8 cellular contexts compared by ENCODE assay signal in genomic region chr1:172531412-172531811, GRCh38. TPM values are rescaled to one million over a fixed set of nuclear protein-coding genes. Genes with fewer than 3 reads are reported as not detected.
DNase-seq lines count a peak whose midpoint lies in the region; ATAC-seq lines count a peak whose summit lies in the region.
"Had no signal": no experiment of that assay in that cellular context is flagged by ENCODE, and none has a peak within 500 bp of the region (broad histone marks: within the 10 kb centered on the region; RNA-seq: fewer than 3 reads in every experiment).

No MANE protein-coding gene starts in this region.

- H3K4me3 Mint-ChIP-seq in activated T-helper 1 cell treated with anti-CD3 and anti-CD28 coated beads, Interleukin-12 subunit alpha, Interleukin-12 subunit beta, Interleukin-2, Interleukin-4 antibody, amounts not matched to agents 30 ng/mL and 10 ng/mL and 1 ng/mL, durations not matched to agents 14 hours and 24 hours and 36 hours, result peak overlapping the region; percentile 98
- peak overlapping the region; percentile 97 to 99 for H3K4me3 Mint-ChIP-seq in stimulated activated naive CD8-positive, alpha-beta T cell treated with anti-CD3 and anti-CD28 coated beads, Interleukin-15, amount 100 ng/mL, for 72 hours

- peak overlapping the region; percentile 86; the same call in 1 of the 2 replicates for H3K9ac ChIP-seq in iPS-20b (ENCODE audit: low read depth, low read length)

- no peaks in the 10 kb centered on the region for H3K36me3 ChIP-seq in iPS-20b (ENCODE audit: insufficient read depth, low read depth, low read length)

- peak overlapping the region; percentile 99 for H3K4me3 ChIP-seq in iPS-20b (ENCODE audit: low read length)

- peaks cover 38% of the 10 kb centered on the region for H3K4me1 Mint-ChIP-seq in activated T-helper 1 cell treated with anti-CD3 and anti-CD28 coated beads, Interleukin-12 subunit alpha, Interleukin-12 subunit beta, Interleukin-2, Interleukin-4 antibody, amounts not matched to agents 30 ng/mL and 10 ng/mL and 1 ng/mL, durations not matched to agents 14 hours and 24 hours and 36 hours (ENCODE audit: low read depth)
- H3K4me1 Mint-ChIP-seq in stimulated activated naive CD8-positive, alpha-beta T cell treated with anti-CD3 and anti-CD28 coated beads, Interleukin-15, amount 100 ng/mL, for 72 hours, result peaks cover 40% of the 10 kb centered on the region

- peak overlapping the region; percentile 99 for H3K27ac Mint-ChIP-seq in activated T-helper 1 cell treated with anti-CD3 and anti-CD28 coated beads, Interleukin-12 subunit alpha, Interleukin-12 subunit beta, Interleukin-2, Interleukin-4 antibody, amounts not matched to agents 30 ng/mL and 10 ng/mL and 1 ng/mL, durations not matched to agents 14 hours and 24 hours and 36 hours
- peak overlapping the region in 1 of 2 donors; percentile 78 for H3K27ac Mint-ChIP-seq in stimulated activated naive CD8-positive, alpha-beta T cell treated with anti-CD3 and anti-CD28 coated beads, Interleukin-15, amount 100 ng/mL, for 72 hours

- ATAC-seq in stimulated activated naive CD8-positive, alpha-beta T cell treated with anti-CD3 and anti-CD28 coated beads, Interleukin-15, amount 100 ng/mL, for 72 hours, result no peak
- no peak for ATAC-seq in HG02642 (IDR thresholded peaks at IDR 0.05; ENCODE audit: poor library complexity, unreplicated experiment)
- no peak for ATAC-seq in GM18861 (IDR thresholded peaks at IDR 0.05; ENCODE audit: unreplicated experiment)

- peaks cover 12% of the 10 kb centered on the region for H3K36me3 Mint-ChIP-seq in activated T-helper 1 cell treated with anti-CD3 and anti-CD28 coated beads, Interleukin-12 subunit alpha, Interleukin-12 subunit beta, Interleukin-2, Interleukin-4 antibody, amounts not matched to agents 30 ng/mL and 10 ng/mL and 1 ng/mL, durations not matched to agents 14 hours and 24 hours and 36 hours (ENCODE audit: low read depth)

- peaks cover 12% of the 10 kb centered on the region for H3K27me3 Mint-ChIP-seq in activated T-helper 1 cell treated with anti-CD3 and anti-CD28 coated beads, Interleukin-12 subunit alpha, Interleukin-12 subunit beta, Interleukin-2, Interleukin-4 antibody, amounts not matched to agents 30 ng/mL and 10 ng/mL and 1 ng/mL, durations not matched to agents 14 hours and 24 hours and 36 hours (ENCODE audit: insufficient read depth)
- H3K27me3 Mint-ChIP-seq in stimulated activated naive CD8-positive, alpha-beta T cell treated with anti-CD3 and anti-CD28 coated beads, Interleukin-15, amount 100 ng/mL, for 72 hours, result peaks cover 9% of the 10 kb centered on the region

- no peaks in the 10 kb centered on the region for H3K9me3 Mint-ChIP-seq in activated T-helper 1 cell treated with anti-CD3 and anti-CD28 coated beads, Interleukin-12 subunit alpha, Interleukin-12 subunit beta, Interleukin-2, Interleukin-4 antibody, amounts not matched to agents 30 ng/mL and 10 ng/mL and 1 ng/mL, durations not matched to agents 14 hours and 24 hours and 36 hours
- H3K9me3 Mint-ChIP-seq in stimulated activated naive CD8-positive, alpha-beta T cell treated with anti-CD3 and anti-CD28 coated beads, Interleukin-15, amount 100 ng/mL, for 72 hours, result no peaks in the 10 kb centered on the region

- H3K27ac ChIP-seq in iPS-20b (ENCODE audit: low read length), result no peak overlapping the region

- H3K27me3 ChIP-seq in iPS-20b (ENCODE audit: insufficient read depth, low read length), result no peaks in the 10 kb centered on the region

- DNase-seq in HT-29 (ENCODE audit: low spot score), result peak; percentile 8
- no peak for DNase-seq in activated T-helper 1 cell treated with anti-CD3 and anti-CD28 coated beads, Interleukin-12 subunit alpha, Interleukin-12 subunit beta, Interleukin-2, Interleukin-4 antibody, amounts not matched to agents 30 ng/mL and 10 ng/mL and 1 ng/mL, durations not matched to agents 14 hours and 24 hours and 36 hours (ENCODE audit: low spot score)
- DNase-seq in stimulated activated naive CD8-positive, alpha-beta T cell treated with anti-CD3 and anti-CD28 coated beads, Interleukin-15, amount 100 ng/mL, for 72 hours, result no peak
- no peak for DNase-seq in NOMO-1 (lab: John Stamatoyannopoulos, UW; ENCODE audit: unreplicated experiment in 2 of 2)
- DNase-seq: T1000 had no signal

- intact Hi-C loops in activated T-helper 1 cell treated with anti-CD3 and anti-CD28 coated beads, Interleukin-12 subunit alpha, Interleukin-12 subunit beta, Interleukin-2, Interleukin-4 antibody, amounts not matched to agents 30 ng/mL and 10 ng/mL and 1 ng/mL, durations not matched to agents 14 hours and 24 hours and 36 hours (cut with micrococcal nuclease), result loop anchor here (5.0 to 10.0 kb wide), 4 partner anchors 259 to 1626 kb away; partner anchors contain the start of genes RABGAP1L and RC3H1

- peaks cover 21% of the 10 kb centered on the region; the same call in 1 of the 2 replicates for H3K4me1 ChIP-seq in iPS-20b (ENCODE audit: insufficient read depth, low read length)

- no peaks in the 10 kb centered on the region for H3K9me3 ChIP-seq in iPS-20b (ENCODE audit: insufficient read depth, low read depth, low read length)

RNA-seq across cellular contexts. Expression of gene SUCO, which starts 1.5 kb away (rescaled TPM):
- 13.9 and 14.2 TPM in 2 replicates for total RNA-seq in HT-29 (2014; rRNA removed; shearing (Covaris generic))
- 39.3 and 40.4 TPM in 2 replicates for total RNA-seq in activated T-helper 1 cell treated with anti-CD3 and anti-CD28 coated beads, Interleukin-12 subunit alpha, Interleukin-12 subunit beta, Interleukin-2, Interleukin-4 antibody, amounts not matched to agents 30 ng/mL and 10 ng/mL and 1 ng/mL, durations not matched to agents 14 hours and 24 hours and 36 hours
